In the genomic region with DNA sequence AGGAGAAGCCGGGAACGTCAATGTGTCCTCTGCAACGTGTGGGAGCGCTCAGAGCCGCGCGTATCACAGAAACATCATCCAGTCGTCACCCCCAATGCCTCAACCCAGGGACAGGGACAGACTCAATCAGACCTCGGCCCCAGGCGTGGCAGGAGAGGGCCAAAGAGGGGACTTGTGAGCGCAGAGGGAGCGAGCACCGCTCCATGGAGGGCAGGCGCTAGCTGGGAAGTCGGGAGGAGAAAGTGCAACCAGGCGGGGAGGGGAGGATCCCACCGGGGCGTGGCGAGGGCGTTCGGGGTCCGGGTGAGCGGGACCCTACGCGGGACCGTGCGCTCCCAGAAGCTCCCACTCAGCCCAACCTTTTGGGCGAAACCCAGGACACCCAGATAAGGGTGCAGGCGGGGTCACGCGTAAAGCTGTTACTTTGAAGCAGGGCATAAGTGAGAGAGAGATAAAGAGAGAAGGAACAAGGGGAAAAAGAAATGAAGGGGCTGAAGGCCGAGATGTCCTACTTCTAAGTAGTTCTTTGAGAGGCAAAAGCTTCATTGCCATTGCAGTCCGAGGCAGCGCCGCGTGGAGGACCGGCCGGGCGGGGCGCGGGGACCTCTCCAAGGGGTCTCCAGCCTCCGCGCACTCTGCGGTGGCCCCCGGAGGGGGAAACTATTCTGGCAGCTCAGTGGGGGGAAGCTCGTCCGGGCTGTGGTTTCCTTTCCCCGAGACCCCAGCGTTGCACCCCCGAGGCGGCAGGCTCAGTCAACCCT, we compare ENCODE assay signal across 8 cellular contexts. TPM values are rescaled to one million over a fixed set of nuclear protein-coding genes. Genes with fewer than 3 reads are reported as not detected.
DNase-seq lines count a peak whose midpoint lies in the region; ATAC-seq, FAIRE-seq and TF ChIP-seq lines count a peak whose summit lies in the region.

No MANE protein-coding gene starts in this region.

- TF ChIP-seq CTCF in H9 (conservative IDR thresholded peaks at IDR 0.05), result no peak
- no peak for TF ChIP-seq CTCF in RWPE2 (IDR thresholded peaks at IDR 0.05; ENCODE audit: poor library complexity, severe bottlenecking)
- TF ChIP-seq CTCF in bronchial epithelial cell (IDR thresholded peaks at IDR 0.05; ENCODE audit: insufficient read depth, low read length, severe bottlenecking), result no peak

- no peak overlapping the region for H3K23ac ChIP-seq in H9 (ENCODE audit: insufficient read length, low read depth, low read length)

- H3K27ac Mint-ChIP-seq in H9, result 0 out of 7 replicates have a peak overlapping the region, but pooled peaks of 1 of the 3 experiments have one; percentile 9

- peak overlapping the region; percentile 88 to 97 for H3K4me3 Mint-ChIP-seq in H9

- WGBS in H9 (ENCODE audit: extremely low coverage, insufficient read length, low lambda C conversion rate), result no CpG with 5 or more reads among the region's 51 CpGs
- WGBS in small intestine, 3 donors, result 1% methylated on average over 48 to 51 of the region's 51 CpGs

- peak in 9 of 14 donors; percentile 33 to 76 (median 51) for DNase-seq in C1 segment of cervical spinal cord (lab: John Stamatoyannopoulos, UW)
- DNase-seq in H9, result peak; percentile 76
- DNase-seq in RWPE2 (ENCODE audit: low spot score), result no peak
- no peak for DNase-seq in bronchial epithelial cell (ENCODE audit: low read depth)
- peak; percentile 17 for DNase-seq in iris pigment epithelial cell (ENCODE audit: low read depth)
- DNase-seq in small intestine, result peak; percentile 20
- no peak for DNase-seq in cerebellar nuclear complex (lab: John Stamatoyannopoulos, UW)
- DNase-seq in NOMO-1 treated with dmso at 0.1 percent for 144 hours (lab: John Stamatoyannopoulos, UW; ENCODE audit: unreplicated experiment), result no peak

- H3K4ac ChIP-seq in H9 (ENCODE audit: low read depth, low read length), result no peak overlapping the region

- no peaks in the 10 kb centered on the region for H4K20me1 ChIP-seq in H9 (ENCODE audit: control insufficient read depth, insufficient read depth, insufficient read length)

- peak overlapping the region; percentile 98 for H3K4me2 ChIP-seq in H9 (ENCODE audit: insufficient read depth, insufficient read length, low read length)

- peaks cover 23% of the 10 kb centered on the region for H3K27me3 ChIP-seq in H9 (ENCODE audit: insufficient read depth, low read length)
- H3K27me3 ChIP-seq in RWPE2 (ENCODE audit: insufficient read depth, poor library complexity, severe bottlenecking), result peaks cover 82% of the 10 kb centered on the region
- no peaks in the 10 kb centered on the region for H3K27me3 ChIP-seq in bronchial epithelial cell (ENCODE audit: control insufficient read depth, insufficient read depth, low read length)
- H3K27me3 ChIP-seq in small intestine (ENCODE audit: control insufficient read depth in 2 of 2, insufficient read depth in 2 of 2, low read length in 2 of 2), result peaks cover 6 to 13% of the 10 kb centered on the region in 2 donors

- H3K4me3 ChIP-seq in RWPE2 (ENCODE audit: severe bottlenecking) (peak overlapping the region; percentile 65), bronchial epithelial cell (ENCODE audit: low read depth, low read length) (peak overlapping the region; percentile 44), small intestine (ENCODE audit: low read depth in 1 of 2, low read length in 2 of 2) (peak overlapping the region; percentile 64 to 80)

- no peak for FAIRE-seq in bronchial epithelial cell (lab: Jason Lieb, UNC)
- no peak for FAIRE-seq in small intestine (lab: Jason Lieb, UNC)

- no peak overlapping the region for H4K91ac ChIP-seq in H9 (ENCODE audit: insufficient read length, low read depth, low read length)

- H3K23me2 ChIP-seq in H9 (ENCODE audit: insufficient read length, low read depth, low read length, poor library complexity, severe bottlenecking), result peaks cover 36% of the 10 kb centered on the region

- H3K36me3 Mint-ChIP-seq in H9 (ENCODE audit: insufficient read depth in 1 of 3, low read depth in 3 of 3), result no peaks in the 10 kb centered on the region

- H3T11ph ChIP-seq in H9 (ENCODE audit: low read length), result no peak overlapping the region

- H3K79me1 ChIP-seq in H9 (ENCODE audit: insufficient read depth, low read depth, low read length, poor library complexity, severe bottlenecking), result no peaks in the 10 kb centered on the region

- no peak overlapping the region for H3K56ac ChIP-seq in H9 (ENCODE audit: insufficient read length, low read depth, low read length)

- peaks cover 17 to 20% of the 10 kb centered on the region in 2 experiments for H3K4me1 Mint-ChIP-seq in H9

- H2BK20ac ChIP-seq in H9 (ENCODE audit: low read depth, low read length, poor library complexity, severe bottlenecking), result no peak overlapping the region

- H3K27ac ChIP-seq in H9 (ENCODE audit: insufficient read length, low read depth, low read length), result no peak overlapping the region
- H3K27ac ChIP-seq in RWPE2 (ENCODE audit: poor library complexity, severe bottlenecking), result no peak overlapping the region
- peak overlapping the region in 1 of 2 donors; percentile 29 for H3K27ac ChIP-seq in small intestine (ENCODE audit: low read depth in 1 of 2, low read length in 1 of 2)

- H3K27me3 Mint-ChIP-seq in H9 (ENCODE audit: low read depth), result peaks cover 43% of the 10 kb centered on the region

- H3K9me3 Mint-ChIP-seq in H9, result no peaks in the 10 kb centered on the region; a peak in 1 of 5 replicates

- no peak overlapping the region for H2AFZ ChIP-seq in H9 (ENCODE audit: low read length)

- no peaks in the 10 kb centered on the region for H3K79me2 ChIP-seq in H9 (ENCODE audit: insufficient read depth, low read length)

- H2AK5ac ChIP-seq in H9 (ENCODE audit: insufficient read length, low read length), result no peak overlapping the region

- no peak overlapping the region for H2BK120ac ChIP-seq in H9 (ENCODE audit: low read depth, low read length, poor library complexity, severe bottlenecking)

- peak; percentile 48 for ATAC-seq in RWPE2 (ENCODE audit: low read depth)

- H2BK15ac ChIP-seq in H9 (ENCODE audit: low read depth, low read length), result no peak overlapping the region

- no peak overlapping the region for H3K18ac ChIP-seq in H9 (ENCODE audit: insufficient read length, low read depth, low read length)

- no peak overlapping the region for H3K9ac ChIP-seq in H9 (ENCODE audit: extremely low read depth, insufficient read length, low read length)

- H4K8ac ChIP-seq in H9 (replicated peaks; ENCODE audit: insufficient read length, low read depth, low read length), result no peak overlapping the region

- no peaks in the 10 kb centered on the region for H3K36me3 ChIP-seq in RWPE2 (ENCODE audit: low read depth)
- no peaks in the 10 kb centered on the region for H3K36me3 ChIP-seq in bronchial epithelial cell (ENCODE audit: control insufficient read depth, insufficient read depth, low read length)
- no peaks in the 10 kb centered on the region for H3K36me3 ChIP-seq in small intestine (ENCODE audit: control insufficient read depth in 2 of 2, insufficient read depth in 2 of 2, low read length in 2 of 2)

- H3K14ac ChIP-seq in H9 (ENCODE audit: insufficient read depth, low read length), result no peak overlapping the region; the same call in 1 of the 2 replicates

- H3K9me3 ChIP-seq in H9 (ENCODE audit: control insufficient read depth, low read depth, low read length) (no peaks in the 10 kb centered on the region), RWPE2 (ENCODE audit: severe bottlenecking) (no peaks in the 10 kb centered on the region), small intestine (ENCODE audit: control insufficient read depth, low read depth) (no peaks in the 10 kb centered on the region)

- H3K4me1 ChIP-seq in H9 (ENCODE audit: insufficient read depth, low read length) (peaks cover 6% of the 10 kb centered on the region), RWPE2 (ENCODE audit: insufficient read depth, poor library complexity, severe bottlenecking) (no peaks in the 10 kb centered on the region), small intestine (ENCODE audit: control insufficient read depth in 2 of 2, insufficient read depth in 1 of 2, low read depth in 1 of 2, low read length in 1 of 2) (peaks cover 0 to 2% of the 10 kb centered on the region in 2 donors)

- no peak overlapping the region for H2BK12ac ChIP-seq in H9 (ENCODE audit: insufficient read length, low read depth, low read length)

- no peak overlapping the region for H2BK5ac ChIP-seq in H9 (ENCODE audit: insufficient read length, low read length)

- no peak overlapping the region for H4K5ac ChIP-seq in H9 (ENCODE audit: insufficient read length, low read depth, low read length)

RNA-seq across cellular contexts. Expression of a gene that starts 0.9 kb away (rescaled TPM):
- total RNA-seq in H9 (2021) (3.8 and 4.3 TPM in 2 replicates), bronchial epithelial cell (0.26 and 0.38 TPM in 2 replicates)
- 1 to 10 TPM in 2 of 3 donors, not detected in 1; 1.1 to 1.6 TPM for polyA plus RNA-seq in small intestine

RNA-seq across cellular contexts. Expression of a gene that starts 29.7 kb away (rescaled TPM):
- total RNA-seq in H9 (2021) (12.1 and 12.2 TPM in 2 replicates), bronchial epithelial cell (8.2 and 18.2 TPM in 2 replicates)
- polyA plus RNA-seq in small intestine, result 10 to 100 TPM in 1 of 3 donors, 1 to 10 TPM in 2; 6.5 to 13.4 (median 9.8) TPM

Comparison
In these comparisons a context has a peak if more than half of its experiments do, and no peak if none do; other contexts are left out.
1. DNase-seq: peak in C1 segment of cervical spinal cord (9 of 14), H9 (single experiment), iris pigment epithelial cell (single experiment) and small intestine (single experiment); none in RWPE2 (single experiment), bronchial epithelial cell (single experiment), cerebellar nuclear complex (0 of 2) and NOMO-1 treated with dmso at 0.1 percent for 144 hours (single experiment).
2. Peak in every context shown above with its lines, with median percentiles within 50 percentile points of each other: H3K4me3 ChIP-seq.